1 cellular context compared by ENCODE assay signal in the genomic region with DNA sequence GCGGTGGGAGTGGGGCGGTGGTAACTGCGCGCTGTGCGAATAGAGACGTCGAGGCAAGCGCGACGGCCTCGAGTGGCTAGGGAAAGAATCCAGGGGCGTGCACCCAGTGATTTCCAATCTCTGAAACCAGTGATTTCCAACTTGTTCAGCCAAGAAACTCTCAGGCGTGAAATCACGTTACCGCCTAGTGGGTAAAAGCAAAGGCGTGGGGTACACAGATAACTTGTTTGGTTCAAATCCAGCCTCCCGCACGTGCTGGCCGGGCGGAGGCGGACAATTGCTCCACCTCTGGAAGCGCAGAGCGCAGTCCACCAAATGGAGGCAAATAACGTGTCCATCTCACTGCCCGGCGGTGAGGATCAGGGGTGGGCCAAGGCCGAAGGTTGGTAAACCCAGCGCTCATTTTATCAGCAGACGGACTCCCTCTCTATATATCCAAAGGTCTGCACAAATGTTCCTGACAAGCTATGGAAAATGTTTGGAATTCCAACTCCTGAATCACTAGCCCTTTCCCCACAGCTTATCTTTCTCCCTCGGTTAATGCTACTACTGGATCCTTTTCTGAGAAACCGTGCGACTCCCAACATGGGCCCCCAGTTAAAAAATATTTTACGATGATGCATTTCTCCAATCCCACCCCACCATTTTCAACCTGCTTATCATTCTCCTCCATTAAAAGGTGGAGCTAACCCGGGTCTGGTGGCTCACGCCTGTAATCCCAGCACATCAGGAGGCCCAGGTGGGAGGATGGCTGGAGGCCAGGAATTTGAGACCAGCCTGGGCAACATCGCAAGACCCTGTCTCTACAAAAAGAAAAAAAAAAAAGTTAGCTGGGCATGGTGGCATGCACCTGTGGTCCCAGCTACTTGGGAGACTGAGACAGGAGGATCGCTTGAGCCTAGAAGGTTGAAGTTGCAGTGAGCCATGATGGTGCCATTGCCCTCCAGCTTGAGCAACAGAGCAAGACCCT.
TF ChIP-seq lines count a peak whose summit lies in the region.

No MANE protein-coding gene starts in this region.

TF ChIP-seq in HepG2, 621 proteins besides CTCF, POLR2A, EP300 and RAD21 (continued from another document and continues in another):
- TF ChIP-seq SSRP1 (CRISPR knock-in tag; IDR thresholded peaks at IDR 0.05): no peak
- TF ChIP-seq, protein P1, sequence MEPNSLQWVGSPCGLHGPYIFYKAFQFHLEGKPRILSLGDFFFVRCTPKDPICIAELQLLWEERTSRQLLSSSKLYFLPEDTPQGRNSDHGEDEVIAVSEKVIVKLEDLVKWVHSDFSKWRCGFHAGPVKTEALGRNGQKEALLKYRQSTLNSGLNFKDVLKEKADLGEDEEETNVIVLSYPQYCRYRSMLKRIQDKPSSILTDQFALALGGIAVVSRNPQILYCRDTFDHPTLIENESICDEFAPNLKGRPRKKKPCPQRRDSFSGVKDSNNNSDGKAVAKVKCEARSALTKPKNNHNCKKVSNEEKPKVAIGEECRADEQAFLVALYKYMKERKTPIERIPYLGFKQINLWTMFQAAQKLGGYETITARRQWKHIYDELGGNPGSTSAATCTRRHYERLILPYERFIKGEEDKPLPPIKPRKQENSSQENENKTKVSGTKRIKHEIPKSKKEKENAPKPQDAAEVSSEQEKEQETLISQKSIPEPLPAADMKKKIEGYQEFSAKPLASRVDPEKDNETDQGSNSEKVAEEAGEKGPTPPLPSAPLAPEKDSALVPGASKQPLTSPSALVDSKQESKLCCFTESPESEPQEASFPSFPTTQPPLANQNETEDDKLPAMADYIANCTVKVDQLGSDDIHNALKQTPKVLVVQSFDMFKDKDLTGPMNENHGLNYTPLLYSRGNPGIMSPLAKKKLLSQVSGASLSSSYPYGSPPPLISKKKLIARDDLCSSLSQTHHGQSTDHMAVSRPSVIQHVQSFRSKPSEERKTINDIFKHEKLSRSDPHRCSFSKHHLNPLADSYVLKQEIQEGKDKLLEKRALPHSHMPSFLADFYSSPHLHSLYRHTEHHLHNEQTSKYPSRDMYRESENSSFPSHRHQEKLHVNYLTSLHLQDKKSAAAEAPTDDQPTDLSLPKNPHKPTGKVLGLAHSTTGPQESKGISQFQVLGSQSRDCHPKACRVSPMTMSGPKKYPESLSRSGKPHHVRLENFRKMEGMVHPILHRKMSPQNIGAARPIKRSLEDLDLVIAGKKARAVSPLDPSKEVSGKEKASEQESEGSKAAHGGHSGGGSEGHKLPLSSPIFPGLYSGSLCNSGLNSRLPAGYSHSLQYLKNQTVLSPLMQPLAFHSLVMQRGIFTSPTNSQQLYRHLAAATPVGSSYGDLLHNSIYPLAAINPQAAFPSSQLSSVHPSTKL (CRISPR knock-in tag; IDR thresholded peaks at IDR 0.05): peak; percentile 48
- 0 out of 2 replicates have a peak, but pooled peaks have one; percentile 60 for TF ChIP-seq IKZF5 (CRISPR knock-in tag; IDR thresholded peaks at IDR 0.05)
- no peak for TF ChIP-seq NFRKB (IDR thresholded peaks at IDR 0.05)
- no peak for TF ChIP-seq ARHGAP35 (CRISPR knock-in tag; IDR thresholded peaks at IDR 0.05; ENCODE audit: borderline replicate concordance)
- TF ChIP-seq ZNF317 (CRISPR knock-in tag; IDR thresholded peaks at IDR 0.05): peak; percentile 52
- TF ChIP-seq MXD1 (CRISPR knock-in tag; IDR thresholded peaks at IDR 0.05): no peak
- no peak; the same call in 1 of the 2 replicates for TF ChIP-seq FOSL1 (CRISPR knock-in tag; IDR thresholded peaks at IDR 0.05; ENCODE audit: borderline replicate concordance)
- TF ChIP-seq, protein P2, sequence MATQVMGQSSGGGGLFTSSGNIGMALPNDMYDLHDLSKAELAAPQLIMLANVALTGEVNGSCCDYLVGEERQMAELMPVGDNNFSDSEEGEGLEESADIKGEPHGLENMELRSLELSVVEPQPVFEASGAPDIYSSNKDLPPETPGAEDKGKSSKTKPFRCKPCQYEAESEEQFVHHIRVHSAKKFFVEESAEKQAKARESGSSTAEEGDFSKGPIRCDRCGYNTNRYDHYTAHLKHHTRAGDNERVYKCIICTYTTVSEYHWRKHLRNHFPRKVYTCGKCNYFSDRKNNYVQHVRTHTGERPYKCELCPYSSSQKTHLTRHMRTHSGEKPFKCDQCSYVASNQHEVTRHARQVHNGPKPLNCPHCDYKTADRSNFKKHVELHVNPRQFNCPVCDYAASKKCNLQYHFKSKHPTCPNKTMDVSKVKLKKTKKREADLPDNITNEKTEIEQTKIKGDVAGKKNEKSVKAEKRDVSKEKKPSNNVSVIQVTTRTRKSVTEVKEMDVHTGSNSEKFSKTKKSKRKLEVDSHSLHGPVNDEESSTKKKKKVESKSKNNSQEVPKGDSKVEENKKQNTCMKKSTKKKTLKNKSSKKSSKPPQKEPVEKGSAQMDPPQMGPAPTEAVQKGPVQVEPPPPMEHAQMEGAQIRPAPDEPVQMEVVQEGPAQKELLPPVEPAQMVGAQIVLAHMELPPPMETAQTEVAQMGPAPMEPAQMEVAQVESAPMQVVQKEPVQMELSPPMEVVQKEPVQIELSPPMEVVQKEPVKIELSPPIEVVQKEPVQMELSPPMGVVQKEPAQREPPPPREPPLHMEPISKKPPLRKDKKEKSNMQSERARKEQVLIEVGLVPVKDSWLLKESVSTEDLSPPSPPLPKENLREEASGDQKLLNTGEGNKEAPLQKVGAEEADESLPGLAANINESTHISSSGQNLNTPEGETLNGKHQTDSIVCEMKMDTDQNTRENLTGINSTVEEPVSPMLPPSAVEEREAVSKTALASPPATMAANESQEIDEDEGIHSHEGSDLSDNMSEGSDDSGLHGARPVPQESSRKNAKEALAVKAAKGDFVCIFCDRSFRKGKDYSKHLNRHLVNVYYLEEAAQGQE (IDR thresholded peaks at IDR 0.05; ENCODE audit: borderline replicate concordance in 1 of 2, low read depth in 1 of 2, low read length in 2 of 2): no peak
- peak; percentile 29; the same call in 1 of the 2 replicates for TF ChIP-seq YEATS2 (CRISPR knock-in tag; IDR thresholded peaks at IDR 0.05; ENCODE audit: borderline replicate concordance)
- no peak for TF ChIP-seq ZFP90 (CRISPR knock-in tag; IDR thresholded peaks at IDR 0.05; ENCODE audit: borderline replicate concordance)
- no peak for TF ChIP-seq GLMP (CRISPR knock-in tag; IDR thresholded peaks at IDR 0.05; ENCODE audit: borderline replicate concordance)
- TF ChIP-seq STAG1 (CRISPR knock-in tag; IDR thresholded peaks at IDR 0.05): peak; percentile 39
- TF ChIP-seq, protein P3, sequence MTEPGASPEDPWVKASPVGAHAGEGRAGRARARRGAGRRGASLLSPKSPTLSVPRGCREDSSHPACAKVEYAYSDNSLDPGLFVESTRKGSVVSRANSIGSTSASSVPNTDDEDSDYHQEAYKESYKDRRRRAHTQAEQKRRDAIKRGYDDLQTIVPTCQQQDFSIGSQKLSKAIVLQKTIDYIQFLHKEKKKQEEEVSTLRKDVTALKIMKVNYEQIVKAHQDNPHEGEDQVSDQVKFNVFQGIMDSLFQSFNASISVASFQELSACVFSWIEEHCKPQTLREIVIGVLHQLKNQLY (CRISPR knock-in tag; IDR thresholded peaks at IDR 0.05): 0 out of 2 replicates have a peak, but pooled peaks have one; percentile 27
- no peak for TF ChIP-seq ZNF660 (CRISPR knock-in tag; IDR thresholded peaks at IDR 0.05; ENCODE audit: borderline replicate concordance, low read depth)
- TF ChIP-seq IRX3 (CRISPR knock-in tag; IDR thresholded peaks at IDR 0.05; ENCODE audit: borderline replicate concordance, low read depth): no peak
- TF ChIP-seq ZNF605 (CRISPR knock-in tag; IDR thresholded peaks at IDR 0.05): peak; percentile 67; the same call in 1 of the 2 replicates
- TF ChIP-seq ZNF17 (CRISPR knock-in tag; IDR thresholded peaks at IDR 0.05): no peak
- TF ChIP-seq ZFP82 (CRISPR knock-in tag; IDR thresholded peaks at IDR 0.05; ENCODE audit: borderline replicate concordance): no peak
- TF ChIP-seq KDM3A (CRISPR knock-in tag; IDR thresholded peaks at IDR 0.05; ENCODE audit: low read depth): no peak
- TF ChIP-seq, protein P4, sequence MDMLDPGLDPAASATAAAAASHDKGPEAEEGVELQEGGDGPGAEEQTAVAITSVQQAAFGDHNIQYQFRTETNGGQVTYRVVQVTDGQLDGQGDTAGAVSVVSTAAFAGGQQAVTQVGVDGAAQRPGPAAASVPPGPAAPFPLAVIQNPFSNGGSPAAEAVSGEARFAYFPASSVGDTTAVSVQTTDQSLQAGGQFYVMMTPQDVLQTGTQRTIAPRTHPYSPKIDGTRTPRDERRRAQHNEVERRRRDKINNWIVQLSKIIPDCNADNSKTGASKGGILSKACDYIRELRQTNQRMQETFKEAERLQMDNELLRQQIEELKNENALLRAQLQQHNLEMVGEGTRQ (IDR thresholded peaks at IDR 0.05; ENCODE audit: low read depth, low read length): no peak
- TF ChIP-seq, protein P4 (CRISPR knock-in tag; IDR thresholded peaks at IDR 0.05; ENCODE audit: borderline replicate concordance): no peak; the same call in 1 of the 2 replicates
- TF ChIP-seq TMF1 (CRISPR knock-in tag; IDR thresholded peaks at IDR 0.05; ENCODE audit: low read depth): no peak
- TF ChIP-seq RNF2 (conservative IDR thresholded peaks at IDR 0.05; ENCODE audit: low read depth): peak; percentile 91; the same call in 1 of the 2 replicates
- TF ChIP-seq REL (CRISPR knock-in tag; conservative IDR thresholded peaks at IDR 0.05): no peak; the same call in 1 of the 2 replicates
- TF ChIP-seq, protein P5, sequence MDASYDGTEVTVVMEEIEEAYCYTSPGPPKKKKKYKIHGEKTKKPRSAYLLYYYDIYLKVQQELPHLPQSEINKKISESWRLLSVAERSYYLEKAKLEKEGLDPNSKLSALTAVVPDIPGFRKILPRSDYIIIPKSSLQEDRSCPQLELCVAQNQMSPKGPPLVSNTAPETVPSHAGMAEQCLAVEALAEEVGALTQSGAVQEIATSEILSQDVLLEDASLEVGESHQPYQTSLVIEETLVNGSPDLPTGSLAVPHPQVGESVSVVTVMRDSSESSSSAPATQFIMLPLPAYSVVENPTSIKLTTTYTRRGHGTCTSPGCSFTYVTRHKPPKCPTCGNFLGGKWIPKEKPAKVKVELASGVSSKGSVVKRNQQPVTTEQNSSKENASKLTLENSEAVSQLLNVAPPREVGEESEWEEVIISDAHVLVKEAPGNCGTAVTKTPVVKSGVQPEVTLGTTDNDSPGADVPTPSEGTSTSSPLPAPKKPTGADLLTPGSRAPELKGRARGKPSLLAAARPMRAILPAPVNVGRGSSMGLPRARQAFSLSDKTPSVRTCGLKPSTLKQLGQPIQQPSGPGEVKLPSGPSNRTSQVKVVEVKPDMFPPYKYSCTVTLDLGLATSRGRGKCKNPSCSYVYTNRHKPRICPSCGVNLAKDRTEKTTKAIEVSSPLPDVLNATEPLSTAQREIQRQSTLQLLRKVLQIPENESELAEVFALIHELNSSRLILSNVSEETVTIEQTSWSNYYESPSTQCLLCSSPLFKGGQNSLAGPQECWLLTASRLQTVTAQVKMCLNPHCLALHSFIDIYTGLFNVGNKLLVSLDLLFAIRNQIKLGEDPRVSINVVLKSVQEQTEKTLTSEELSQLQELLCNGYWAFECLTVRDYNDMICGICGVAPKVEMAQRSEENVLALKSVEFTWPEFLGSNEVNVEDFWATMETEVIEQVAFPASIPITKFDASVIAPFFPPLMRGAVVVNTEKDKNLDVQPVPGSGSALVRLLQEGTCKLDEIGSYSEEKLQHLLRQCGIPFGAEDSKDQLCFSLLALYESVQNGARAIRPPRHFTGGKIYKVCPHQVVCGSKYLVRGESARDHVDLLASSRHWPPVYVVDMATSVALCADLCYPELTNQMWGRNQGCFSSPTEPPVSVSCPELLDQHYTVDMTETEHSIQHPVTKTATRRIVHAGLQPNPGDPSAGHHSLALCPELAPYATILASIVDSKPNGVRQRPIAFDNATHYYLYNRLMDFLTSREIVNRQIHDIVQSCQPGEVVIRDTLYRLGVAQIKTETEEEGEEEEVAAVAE (CRISPR knock-in tag; IDR thresholded peaks at IDR 0.05; ENCODE audit: borderline replicate concordance): no peak
- TF ChIP-seq MBD4 (IDR thresholded peaks at IDR 0.05; ENCODE audit: borderline replicate concordance, low read length): no peak
- TF ChIP-seq ZKSCAN1 (IDR thresholded peaks at IDR 0.05; ENCODE audit: low read length): no peak
- TF ChIP-seq ZNF710 (CRISPR knock-in tag; IDR thresholded peaks at IDR 0.05; ENCODE audit: borderline replicate concordance): no peak
- TF ChIP-seq MIER2 (CRISPR knock-in tag; IDR thresholded peaks at IDR 0.05): no peak
